Comparison of ENCODE assay signal across 9 cellular contexts in genomic region chr6:37514377-37514776, GRCh38. TPM values are rescaled to one million over a fixed set of nuclear protein-coding genes. Genes with fewer than 3 reads are reported as not detected.
DNase-seq lines count a peak whose midpoint lies in the region; ATAC-seq and TF ChIP-seq lines count a peak whose summit lies in the region.
"Had no signal": no experiment of that assay in that cellular context is flagged by ENCODE, and none has a peak within 500 bp of the region (broad histone marks: within the 10 kb centered on the region; RNA-seq: fewer than 3 reads in every experiment).

No MANE protein-coding gene starts in this region.

- H3K4me1 Mint-ChIP-seq in CD4-positive, alpha-beta T cell (ENCODE audit: low read depth) = peaks cover 89% of the 10 kb centered on the region
- H3K4me1 Mint-ChIP-seq in activated T-cell treated with anti-CD3 and anti-CD28 coated beads, Interleukin-2, amount 50 U/mL, for 72 hours (ENCODE audit: low read depth) = peaks cover 83% of the 10 kb centered on the region
- H3K4me1 Mint-ChIP-seq in Calu3 (ENCODE audit: low read depth, unreplicated experiment) = peaks cover 6% of the 10 kb centered on the region

- no peak for TF ChIP-seq CTCF in CD4-positive, alpha-beta T cell (IDR thresholded peaks at IDR 0.05)
- TF ChIP-seq CTCF in Calu3 (IDR thresholded peaks at IDR 0.05; ENCODE audit: unreplicated experiment) (no peak), GM20000 (IDR thresholded peaks at IDR 0.05; ENCODE audit: extremely low read depth, missing control alignments) (no peak)

- no peak for ATAC-seq in CD4-positive, alpha-beta T cell (ENCODE audit: poor library complexity)
- peak; percentile 59 to 62 for ATAC-seq in activated T-cell treated with anti-CD3 and anti-CD28 coated beads, Interleukin-2, amount 50 U/mL, for 72 hours (replicated peaks in 1 of 2)
- no peak for ATAC-seq in GM18520 (IDR thresholded peaks at IDR 0.05; ENCODE audit: unreplicated experiment)

- peak overlapping the region; percentile 97 for H3K27ac Mint-ChIP-seq in CD4-positive, alpha-beta T cell
- no peak overlapping the region for H3K27ac Mint-ChIP-seq in activated T-cell treated with anti-CD3 and anti-CD28 coated beads, Interleukin-2, amount 50 U/mL, for 72 hours
- no peak overlapping the region for H3K27ac Mint-ChIP-seq in Calu3 (ENCODE audit: unreplicated experiment)

- no peaks in the 10 kb centered on the region for H3K9me3 Mint-ChIP-seq in CD4-positive, alpha-beta T cell
- H3K9me3 Mint-ChIP-seq in activated T-cell treated with anti-CD3 and anti-CD28 coated beads, Interleukin-2, amount 50 U/mL, for 72 hours = peaks cover 0 to 2% of the 10 kb centered on the region in 2 donors
- no peaks in the 10 kb centered on the region for H3K9me3 Mint-ChIP-seq in Calu3 (ENCODE audit: low read depth, unreplicated experiment)

- peaks cover 17% of the 10 kb centered on the region for H3K36me3 Mint-ChIP-seq in CD4-positive, alpha-beta T cell (ENCODE audit: low read depth)
- H3K36me3 Mint-ChIP-seq in activated T-cell treated with anti-CD3 and anti-CD28 coated beads, Interleukin-2, amount 50 U/mL, for 72 hours (ENCODE audit: insufficient read depth in 2 of 2) = peaks cover 0 to 2% of the 10 kb centered on the region in 2 donors
- no peaks in the 10 kb centered on the region for H3K36me3 Mint-ChIP-seq in Calu3 (ENCODE audit: insufficient read depth, unreplicated experiment)

- POLR2A ChIA-PET in CD4-positive, alpha-beta T cell (lab: Charles Lee) = interaction anchor here (7.2 kb wide), 1 partner anchor 10 kb away, joined by 330 read pairs; the partner anchor contains the start of gene CCDC167

- H3K27ac ChIP-seq in CD4-positive, alpha-beta T cell (ENCODE audit: low read depth, low read length) = peak overlapping the region; percentile 100
- H3K27ac ChIP-seq: ovary had no signal

- CTCF ChIA-PET in CD4-positive, alpha-beta T cell (lab: Charles Lee) = interaction anchor here (0.6 to 0.8 kb wide), 2 partner anchors 9 to 13 kb away, joined by 3 to 5 read pairs; no protein-coding TSS in a partner anchor
- CTCF ChIA-PET in Calu3 (lab: Charles Lee) = no interaction called here

- H3K9me3 ChIP-seq in CD4-positive, alpha-beta T cell (ENCODE audit: control insufficient read depth, low read length) = no peaks in the 10 kb centered on the region
- H3K9me3 ChIP-seq: ovary had no signal

- BruUV-seq in Calu3 (replicated peaks; lab: Mats Ljungman, UMichigan) = no TSS peak

- no peaks in the 10 kb centered on the region for H3K27me3 Mint-ChIP-seq in CD4-positive, alpha-beta T cell
- H3K27me3 Mint-ChIP-seq in activated T-cell treated with anti-CD3 and anti-CD28 coated beads, Interleukin-2, amount 50 U/mL, for 72 hours (ENCODE audit: low read depth) = peaks cover 8% of the 10 kb centered on the region
- peaks cover 94% of the 10 kb centered on the region for H3K27me3 Mint-ChIP-seq in Calu3 (ENCODE audit: unreplicated experiment)

- DNase-seq in CD4-positive, alpha-beta T cell = peak in 4 of 10 experiments; percentile 31 to 53 (median 38)
- DNase-seq in M059J (ENCODE audit: low read depth) (peak; percentile 85), kidney tubule cell (ENCODE audit: low spot score) (peak; percentile 29), Calu3 (no peak), middle frontal gyrus (ENCODE audit: extremely low spot score, low spot score) (no peak), GM20000 (ENCODE audit: low spot score) (no peak)
- peak; percentile 55 to 67 for DNase-seq in activated T-cell treated with anti-CD3 and anti-CD28 coated beads, Interleukin-2, amount 50 U/mL, for 72 hours
- DNase-seq: ovary had no signal

- intact Hi-C loops in CD4-positive, alpha-beta T cell (cut with DNase I, micrococcal nuclease) = loop anchor here in 1 of 2 experiments (5.0 kb wide), 1 partner anchor 308 kb away; no protein-coding TSS in a partner anchor
- intact Hi-C loops in Calu3 (cut with micrococcal nuclease; ENCODE audit: unreplicated experiment) = no loop called here

- H3K27me3 ChIP-seq in CD4-positive, alpha-beta T cell (ENCODE audit: control insufficient read depth, insufficient read depth, low read length) = no peaks in the 10 kb centered on the region
- H3K27me3 ChIP-seq: ovary had no signal

- peak overlapping the region; percentile 65 for H3K4me3 Mint-ChIP-seq in CD4-positive, alpha-beta T cell
- peak overlapping the region; percentile 87 for H3K4me3 Mint-ChIP-seq in activated T-cell treated with anti-CD3 and anti-CD28 coated beads, Interleukin-2, amount 50 U/mL, for 72 hours
- no peak overlapping the region for H3K4me3 Mint-ChIP-seq in Calu3 (ENCODE audit: low read depth, unreplicated experiment)

RNA-seq across cellular contexts. Expression of gene CCDC167, which starts 14.7 kb away (rescaled TPM):
- 1 to 10 TPM; 7.3 to 8.0 TPM for total RNA-seq in CD4-positive, alpha-beta T cell
- total RNA-seq in M059J (2014; rRNA removed; shearing (Covaris generic)) = 61.9 and 87.7 TPM in 2 replicates
- total RNA-seq in activated T-cell treated with anti-CD3 and anti-CD28 coated beads, Interleukin-2, amount 50 U/mL, for 72 hours = 10 to 100 TPM; 32.2 to 36.4 TPM
- total RNA-seq in Calu3 (2022) = 30.1 and 40.2 TPM in 2 replicates

Comparison
In these comparisons a context has a peak if more than half of its experiments do, and no peak if none do; other contexts are left out.
1. ATAC-seq: peak in activated T-cell treated with anti-CD3 and anti-CD28 coated beads, Interleukin-2, amount 50 U/mL, for 72 hours (2 of 2); none in CD4-positive, alpha-beta T cell (single experiment) and GM18520 (single experiment).
2. DNase-seq: peak in M059J (single experiment), activated T-cell treated with anti-CD3 and anti-CD28 coated beads, Interleukin-2, amount 50 U/mL, for 72 hours (2 of 2) and kidney tubule cell (single experiment); none in Calu3 (single experiment), middle frontal gyrus (single experiment) and GM20000 (single experiment).